11 cellular contexts compared by ENCODE assay signal in the genomic region with DNA sequence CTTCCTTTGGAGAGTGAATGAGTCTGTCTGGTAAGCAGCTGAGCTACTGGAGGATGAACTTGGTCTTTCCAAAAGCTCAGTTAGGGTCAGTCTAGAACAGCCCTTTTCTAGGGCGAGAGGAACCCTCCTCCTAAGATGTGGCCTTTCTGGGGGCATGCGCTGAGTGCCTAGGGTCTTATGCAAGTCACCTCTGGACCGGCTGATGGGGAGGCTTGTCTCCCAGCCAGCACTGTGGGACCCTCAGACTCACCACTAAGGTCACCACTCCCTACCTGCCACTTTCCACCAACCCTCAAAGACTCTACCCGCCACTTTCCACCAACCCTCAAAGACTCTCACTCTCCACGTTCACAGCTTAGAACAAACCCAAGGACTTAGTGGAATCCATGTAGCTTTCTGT.
"Had no signal": no experiment of that assay in that cellular context is flagged by ENCODE, and none has a peak within 500 bp of the region (broad histone marks: within the 10 kb centered on the region; RNA-seq: fewer than 3 reads in every experiment).

No MANE protein-coding gene starts in this region.

- H3K4me2 ChIP-seq: GM23338 had no signal

- H3K36me3 ChIP-seq: HAP-1 had no signal

- DNase-seq: GM23248, GOT3, H7, H9, HCEC 1CT, HFFc6 had no signal

- H3K4me3 Mint-ChIP-seq: GM23338, H9, HFFc6 had no signal

- H3K4me1 ChIP-seq: HAP-1 had no signal

- H3K4me3 ChIP-seq: GM23248, GM23338, HAP-1 had no signal

- H3K27ac ChIP-seq: GM23248 had no signal

- ATAC-seq: GM23338, HCT116 had no signal

- H3K27ac Mint-ChIP-seq: GM23338, H9, HFFc6 had no signal

- H3K4me1 Mint-ChIP-seq: GM23338, H9 had no signal

- FAIRE-seq: H1, H54 had no signal

- H3K9ac ChIP-seq: GM23248 had no signal

- H2AFZ ChIP-seq: GM23248, GM23338 had no signal
